8 cellular contexts compared by ENCODE assay signal in genomic region chr13:39655569-39656324, GRCh38. TPM values are rescaled to one million over a fixed set of nuclear protein-coding genes. Genes with fewer than 3 reads are reported as not detected.
DNase-seq lines count a peak whose midpoint lies in the region; ATAC-seq and TF ChIP-seq lines count a peak whose summit lies in the region.

TSS of gene COG6 (plus strand) at chr13:39655662. CDS start at chr13:39655727, 65 bp downstream.

- peak within 1 kb of the TSS; percentile 91 for H3K4me2 ChIP-seq in BLaER1

- peak; percentile 90 for ATAC-seq in HG03378 (IDR thresholded peaks at IDR 0.05; ENCODE audit: unreplicated experiment)
- ATAC-seq in activated CD4-positive, alpha-beta T cell treated with anti-CD3 and anti-CD28 coated beads for 36 hours = peak; percentile 94

- no peaks in the 10 kb centered on the region for H3K27me3 Mint-ChIP-seq in activated CD4-positive, alpha-beta T cell treated with anti-CD3 and anti-CD28 coated beads for 36 hours

- H3K4me3 Mint-ChIP-seq in activated CD4-positive, alpha-beta T cell treated with anti-CD3 and anti-CD28 coated beads for 36 hours = peak within 1 kb of the TSS; percentile 98

- peaks cover 5% of the 10 kb centered on the region for H3K36me3 ChIP-seq in BLaER1

- peak; percentile 73 for TF ChIP-seq POLR2A in GM19099 (IDR thresholded peaks at IDR 0.05; ENCODE audit: extremely low read depth, insufficient read length, low read depth)

- no peaks in the 10 kb centered on the region for H4K20me1 ChIP-seq in BLaER1

- H3K4me1 Mint-ChIP-seq in activated CD4-positive, alpha-beta T cell treated with anti-CD3 and anti-CD28 coated beads for 36 hours = peaks cover 21% of the 10 kb centered on the region

- H3K4me1 ChIP-seq in BLaER1 = peaks cover 13% of the 10 kb centered on the region

- no peaks in the 10 kb centered on the region for H3K36me3 Mint-ChIP-seq in activated CD4-positive, alpha-beta T cell treated with anti-CD3 and anti-CD28 coated beads for 36 hours (ENCODE audit: low read depth)

- peak within 1 kb of the TSS; percentile 95 for H3K4me3 ChIP-seq in BLaER1

- H3K27me3 ChIP-seq in BLaER1 (no peaks in the 10 kb centered on the region), layer of hippocampus (ENCODE audit: control insufficient read depth, insufficient read depth, low read length) (no peaks in the 10 kb centered on the region)

- POLR2A ChIA-PET in activated CD4-positive, alpha-beta T cell treated with anti-CD3 and anti-CD28 coated beads for 36 hours (lab: Charles Lee) = no interaction called here

- CTCF ChIA-PET in activated CD4-positive, alpha-beta T cell treated with anti-CD3 and anti-CD28 coated beads for 36 hours (lab: Charles Lee) = interaction anchor here (0.6 to 1.2 kb wide), 2 partner anchors 241 to 285 kb away, joined by 3 to 4 read pairs; no protein-coding TSS in a partner anchor

- peaks cover 5% of the 10 kb centered on the region for H3K9me3 Mint-ChIP-seq in activated CD4-positive, alpha-beta T cell treated with anti-CD3 and anti-CD28 coated beads for 36 hours (ENCODE audit: low read depth)

- peak within 1 kb of the TSS; percentile 70 for H3K27ac ChIP-seq in BLaER1
- peak within 1 kb of the TSS; percentile 34 for H3K27ac ChIP-seq in cingulate gyrus (ENCODE audit: low read depth, low read length)
- H3K27ac ChIP-seq in layer of hippocampus (ENCODE audit: low read depth, low read length) = peak within 1 kb of the TSS; percentile 22

- intact Hi-C loops in activated CD4-positive, alpha-beta T cell treated with anti-CD3 and anti-CD28 coated beads for 36 hours (cut with DNase I, micrococcal nuclease) = loop anchor here in 1 of 2 experiments (2.0 kb wide), 3 partner anchors 53 to 1405 kb away; partner anchors contain the start of genes LHFPL6, NHLRC3, PROSER1 and WBP4

- DNase-seq in NCI-H510A (lab: John Stamatoyannopoulos, UW) = peak; percentile 13
- DNase-seq in activated CD4-positive, alpha-beta T cell treated with anti-CD3 and anti-CD28 coated beads for 36 hours = peak; percentile 94
- peak; percentile 85 to 94 (median 92) for DNase-seq in stimulated activated CD4-positive, alpha-beta T cell treated with anti-CD3 and anti-CD28 coated beads, Interleukin-1b, Interleukin-23, amount 100 ng/mL, for 24 hours (ENCODE audit: low read depth in 4 of 4, low spot score in 1 of 4)

- no peaks in the 10 kb centered on the region for H3K9me3 ChIP-seq in BLaER1

- H3K27ac Mint-ChIP-seq in activated CD4-positive, alpha-beta T cell treated with anti-CD3 and anti-CD28 coated beads for 36 hours = peak within 1 kb of the TSS; percentile 93

- H3K9ac ChIP-seq in BLaER1 = peak within 1 kb of the TSS; percentile 82

RNA-seq across cellular contexts. Expression of gene COG6, which starts in this region (rescaled TPM):
- total RNA-seq in activated CD4-positive, alpha-beta T cell treated with anti-CD3 and anti-CD28 coated beads for 36 hours = 10 to 100 TPM; 27.7 to 28.9 TPM

Comparison
In these comparisons a context has a peak if more than half of its experiments do, and no peak if none do; other contexts are left out.
1. Peak in every context shown above with its lines: DNase-seq, ATAC-seq, H3K4me3 ChIP-seq and H3K27ac ChIP-seq.
2. DNase-seq: peak in every context shown above with its lines; median percentile 94 in activated CD4-positive, alpha-beta T cell treated with anti-CD3 and anti-CD28 coated beads for 36 hours; 92 in stimulated activated CD4-positive, alpha-beta T cell treated with anti-CD3 and anti-CD28 coated beads, Interleukin-1b, Interleukin-23, amount 100 ng/mL, for 24 hours; 13 in NCI-H510A.